12 cellular contexts compared by ENCODE assay signal in genomic region chr14:21537088-21537424, GRCh38. TPM values are rescaled to one million over a fixed set of nuclear protein-coding genes. Genes with fewer than 3 reads are reported as not detected.
DNase-seq lines count a peak whose midpoint lies in the region; ATAC-seq and TF ChIP-seq lines count a peak whose summit lies in the region.
"Had no signal": no experiment of that assay in that cellular context is flagged by ENCODE, and none has a peak within 500 bp of the region (broad histone marks: within the 10 kb centered on the region; RNA-seq: fewer than 3 reads in every experiment).

No MANE protein-coding gene starts in this region.

- no peak overlapping the region for H3K27ac Mint-ChIP-seq in activated naive CD8-positive, alpha-beta T cell treated with anti-CD3 and anti-CD28 coated beads for 36 hours

- H3K27ac ChIP-seq in parathyroid adenoma: no peak overlapping the region

- no peaks in the 10 kb centered on the region for H3K36me3 Mint-ChIP-seq in activated naive CD8-positive, alpha-beta T cell treated with anti-CD3 and anti-CD28 coated beads for 36 hours

- peak overlapping the region; percentile 77 for H3K9ac ChIP-seq in ES-I3 (ENCODE audit: low read depth, low read length)
- H3K9ac ChIP-seq in parathyroid adenoma: no peak overlapping the region

- DNase-seq in activated naive CD8-positive, alpha-beta T cell treated with anti-CD3 and anti-CD28 coated beads for 36 hours: no peak
- DNase-seq in NCI-H345 treated with DMSO at 0.1 percent for 48 hours (lab: John Stamatoyannopoulos, UW; ENCODE audit: unreplicated experiment) (no peak), hypothalamus (lab: John Stamatoyannopoulos, UW) (no peak)
- no peak for DNase-seq in activated CD4-positive, alpha-beta T cell treated with anti-CD3 and anti-CD28 coated beads, Interleukin-2, amount 50 U/mL, for 1 hour
- DNase-seq: COR-L47, T-helper 9 cell had no signal

- peak overlapping the region; percentile 60 for H3K4me2 ChIP-seq in parathyroid adenoma (ENCODE audit: low read length)

- peaks cover 69% of the 10 kb centered on the region for H3K27me3 Mint-ChIP-seq in activated naive CD8-positive, alpha-beta T cell treated with anti-CD3 and anti-CD28 coated beads for 36 hours

- no peak for TF ChIP-seq CTCF in parathyroid adenoma (IDR thresholded peaks at IDR 0.05)

- peaks cover 6% of the 10 kb centered on the region for H3K4me1 Mint-ChIP-seq in activated naive CD8-positive, alpha-beta T cell treated with anti-CD3 and anti-CD28 coated beads for 36 hours

- 0 out of 2 replicates have a peak, but pooled peaks cover 3% of the 10 kb centered on the region for H3K36me3 ChIP-seq in ES-I3 (ENCODE audit: insufficient read depth, low read length)
- no peaks in the 10 kb centered on the region for H3K36me3 ChIP-seq in parathyroid adenoma (ENCODE audit: control insufficient read depth, insufficient read depth, low read length)

- H3K4me3 ChIP-seq in iPS-11a (ENCODE audit: low read depth, low read length) (peak overlapping the region; percentile 91), parathyroid adenoma (ENCODE audit: low read depth, low read length) (peak overlapping the region; percentile 56)

- H3K4me3 Mint-ChIP-seq in activated naive CD8-positive, alpha-beta T cell treated with anti-CD3 and anti-CD28 coated beads for 36 hours: peak overlapping the region; percentile 25

- peaks cover 2% of the 10 kb centered on the region for H3K9me3 Mint-ChIP-seq in activated naive CD8-positive, alpha-beta T cell treated with anti-CD3 and anti-CD28 coated beads for 36 hours

- peak overlapping the region; percentile 74 for H2AFZ ChIP-seq in parathyroid adenoma

- ATAC-seq in GM18867 (IDR thresholded peaks at IDR 0.05; ENCODE audit: unreplicated experiment): no peak

- H3K27me3 ChIP-seq in parathyroid adenoma (ENCODE audit: control insufficient read depth, insufficient read depth, low read length): no peaks in the 10 kb centered on the region

- H3K9me3 ChIP-seq in ES-I3 (ENCODE audit: control insufficient read depth, insufficient read depth, low read length) (no peaks in the 10 kb centered on the region), parathyroid adenoma (ENCODE audit: control insufficient read depth, low read length) (no peaks in the 10 kb centered on the region)

- H3K79me2 ChIP-seq in parathyroid adenoma: no peaks in the 10 kb centered on the region

- H3K4me1 ChIP-seq in ES-I3 (ENCODE audit: insufficient read depth, low read length): peaks cover 37% of the 10 kb centered on the region
- peaks cover 7% of the 10 kb centered on the region for H3K4me1 ChIP-seq in parathyroid adenoma

RNA-seq across cellular contexts. Expression of gene SALL2, which starts 10.9 kb away (rescaled TPM):
- 1 to 10 TPM; 4.4 to 5.2 TPM for total RNA-seq in activated naive CD8-positive, alpha-beta T cell treated with anti-CD3 and anti-CD28 coated beads for 36 hours

RNA-seq across cellular contexts. Expression of gene METTL3, which starts 25.9 kb away (rescaled TPM):
- total RNA-seq in activated naive CD8-positive, alpha-beta T cell treated with anti-CD3 and anti-CD28 coated beads for 36 hours: 10 to 100 TPM; 52.2 to 54.2 TPM

RNA-seq across cellular contexts. Expression of gene OR10G3, which starts 42.8 kb away (rescaled TPM):
- total RNA-seq in activated naive CD8-positive, alpha-beta T cell treated with anti-CD3 and anti-CD28 coated beads for 36 hours: not detected
- total RNA-seq: cerebellum, posterior vena cava had no signal
